17 cellular contexts compared by ENCODE assay signal in the genomic region with DNA sequence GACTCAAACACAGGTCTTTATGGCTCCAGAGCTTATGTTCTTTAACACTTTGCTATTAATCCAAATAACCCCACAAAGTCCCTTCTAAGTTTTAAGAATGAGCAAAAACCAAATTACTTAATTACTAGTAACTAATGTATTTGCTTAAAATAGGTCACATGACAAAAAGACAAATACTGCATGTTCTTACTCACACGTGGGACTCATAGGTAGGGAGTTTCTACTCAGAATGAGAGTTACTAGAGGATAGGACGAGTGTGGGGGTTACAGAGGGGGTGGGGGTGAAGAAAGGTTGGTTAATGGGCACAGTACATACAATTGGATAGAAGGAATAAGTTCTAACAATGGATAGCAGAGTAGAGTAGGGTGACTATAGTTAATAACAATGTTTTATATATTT.
"Had no signal": no experiment of that assay in that cellular context is flagged by ENCODE, and none has a peak within 500 bp of the region (broad histone marks: within the 10 kb centered on the region; RNA-seq: fewer than 3 reads in every experiment).

No MANE protein-coding gene starts in this region.

- H3K36me3 ChIP-seq: gastrocnemius medialis, heart right ventricle, left lung, sigmoid colon, upper lobe of right lung had no signal

- H3K4me3 ChIP-seq: coronary artery, gastrocnemius medialis, heart right ventricle, left lung, mucosa of descending colon, sigmoid colon, testis, upper lobe of right lung had no signal

- H3K9me3 ChIP-seq: gastrocnemius medialis, heart right ventricle, left lung, mucosa of descending colon, sigmoid colon, testis, upper lobe of right lung had no signal

- ATAC-seq: gastrocnemius medialis, heart right ventricle, left lung, mucosa of descending colon, T-cell, upper lobe of right lung had no signal

- H3K27me3 ChIP-seq: gastrocnemius medialis, left lung, sigmoid colon, testis, upper lobe of right lung had no signal

- FAIRE-seq: keratinocyte had no signal

- H3K4me1 ChIP-seq: testis had no signal

- DNase-seq: activated CD4-positive, alpha-beta T cell treated with anti-CD3 and anti-CD28 coated beads, Interleukin-2, amount 10 ng/mL, durations not matched to agents 7 days and 5 days; activated naive CD4-positive, alpha-beta T cell treated with Interleukin-2 at 50 U/mL for 16 hours; central memory CD4-positive, alpha-beta T cell; effector CD4-positive, alpha-beta T cell; gastrocnemius medialis; heart right ventricle; left lung; mucosa of descending colon; occipital lobe; sigmoid colon; stimulated activated CD4-positive, alpha-beta T cell treated with anti-CD3 and anti-CD28 coated beads, Interleukin-12 subunit alpha, Interleukin-12 subunit beta, amount 100 ng/mL, for 4 hours; T-cell; testis; upper lobe of right lung had no signal

- H3K27ac ChIP-seq: coronary artery, epithelial cell of prostate, heart right ventricle, left lung, sigmoid colon, testis, upper lobe of right lung had no signal
